ENCODE assay signal across 14 cellular contexts in genomic region chr11:7591992-7592391, GRCh38.
DNase-seq lines count a peak whose midpoint lies in the region; ATAC-seq, FAIRE-seq and TF ChIP-seq lines count a peak whose summit lies in the region.
"Had no signal": no experiment of that assay in that cellular context is flagged by ENCODE, and none has a peak within 500 bp of the region (broad histone marks: within the 10 kb centered on the region; RNA-seq: fewer than 3 reads in every experiment).

No MANE protein-coding gene starts in this region.

- BruUV-seq in GM12878 (replicated peaks; lab: Mats Ljungman, UMichigan), result no TSS peak

- no peak for TF ChIP-seq POLR2A in GM12878 (IDR thresholded peaks at IDR 0.05; ENCODE audit: low read depth, low read length)

- H3K4me1 ChIP-seq in GM12878 (ENCODE audit: control insufficient read depth, insufficient read depth, low read length) (peaks cover 15% of the 10 kb centered on the region), skeletal muscle tissue (ENCODE audit: control insufficient read depth in 3 of 3, insufficient read depth in 3 of 3, low read length in 3 of 3) (peaks cover 33 to 54% (median 39%) of the 10 kb centered on the region in 3 donors), colonic mucosa (peaks cover 7% of the 10 kb centered on the region)

- RAD21 ChIA-PET in GM12878 (lab: Charles Lee; ENCODE audit: unreplicated experiment), result no interaction called here

- DNase-seq in SIG-M5 treated with dmso at 0.1 percent for 504 hours (lab: John Stamatoyannopoulos, UW; ENCODE audit: unreplicated experiment), result peak; percentile 38
- no peak for DNase-seq in SIG-M5 (lab: John Stamatoyannopoulos, UW)
- no peak for DNase-seq in GM12878 (ENCODE audit: low read depth, low spot score)
- DNase-seq in colonic mucosa, result no peak
- no peak for DNase-seq in T-helper 1 cell
- DNase-seq: activated B cell treated with CpG ODN at 0.5 μM for 24 hours; CD4-positive, alpha-beta T cell; stimulated activated CD4-positive, alpha-beta T cell treated with anti-CD3 and anti-CD28 coated beads, Interleukin-4, amount 100 ng/mL, for 1 hour had no signal

- 47% methylated on average over 1 of the region's 1 CpG for WGBS in GM12878 (ENCODE audit: insufficient coverage, insufficient replicate concordance, low lambda C conversion rate, missing lambda C conversion rate)

- no peak for TF ChIP-seq RAD21 in GM12878 (IDR thresholded peaks at IDR 0.05; ENCODE audit: insufficient read depth, low read depth, low read length)

- TF ChIP-seq CTCF in GM12878 (IDR thresholded peaks at IDR 0.05 in 2 of 3, conservative IDR thresholded peaks at IDR 0.05 in 1 of 3; ENCODE audit: control insufficient read depth in 2 of 3, extremely low read depth in 1 of 3, insufficient read depth in 1 of 3, low read depth in 3 of 3, low read length in 3 of 3) (no peak), colonic mucosa (IDR thresholded peaks at IDR 0.05) (no peak)

- no peak overlapping the region for H3K4me2 ChIP-seq in GM12878 (ENCODE audit: control insufficient read depth, insufficient read depth)

- no peaks in the 10 kb centered on the region for H3K27me3 ChIP-seq in GM12878 (replicated peaks in 1 of 2; ENCODE audit: control insufficient read depth in 2 of 2, insufficient read depth in 2 of 2, low read length in 1 of 2)
- H3K27me3 ChIP-seq in skeletal muscle tissue (ENCODE audit: control insufficient read depth in 3 of 3, insufficient read depth in 3 of 3, low read length in 3 of 3), result no peaks in the 10 kb centered on the region
- no peaks in the 10 kb centered on the region for H3K27me3 ChIP-seq in colonic mucosa

- SMC1A ChIA-PET in GM12878 (lab: Charles Lee; ENCODE audit: uncharacterized antibody, unreplicated experiment), result interaction anchor here (1.3 to 1.9 kb wide), 2 partner anchors 10 to 31 kb away, joined by 3 to 6 read pairs; no protein-coding TSS in a partner anchor

- no peaks in the 10 kb centered on the region for H3K9me3 ChIP-seq in GM12878 (replicated peaks; ENCODE audit: control insufficient read depth, insufficient read depth, low read length)
- H3K9me3 ChIP-seq in skeletal muscle tissue (ENCODE audit: control insufficient read depth in 3 of 3, low read length in 3 of 3), result no peaks in the 10 kb centered on the region
- H3K9me3 ChIP-seq in colonic mucosa, result no peaks in the 10 kb centered on the region

- POLR2A ChIA-PET in GM12878 (lab: Charles Lee), result no interaction called here

- ATAC-seq in HG02852 (IDR thresholded peaks at IDR 0.05; ENCODE audit: unreplicated experiment) (peak; percentile 89), GM12878 (peak; percentile 85), GM18873 (IDR thresholded peaks at IDR 0.05; ENCODE audit: low FRiP score, unreplicated experiment) (no peak)

- FAIRE-seq in GM12878 (lab: Jason Lieb, UNC), result no peak
- FAIRE-seq: HTR-8/SVneo had no signal

- H3K36me3 ChIP-seq in GM12878 (ENCODE audit: control insufficient read depth in 2 of 2, insufficient read depth in 2 of 2, low read length in 1 of 2) (peaks cover 1 to 11% of the 10 kb centered on the region in 2 experiments), skeletal muscle tissue (ENCODE audit: control insufficient read depth in 3 of 3, insufficient read depth in 3 of 3, low read length in 3 of 3) (peaks cover 0 to under 1% (median 0%) of the 10 kb centered on the region in 3 donors), colonic mucosa (no peaks in the 10 kb centered on the region)

- intact Hi-C loops in GM12878 (cut with micrococcal nuclease; ENCODE audit: unreplicated experiment) (no loop called here), colonic mucosa (cut with DNase I) (no loop called here)

- no peak for TF ChIP-seq EP300 in GM12878 (IDR thresholded peaks at IDR 0.05; ENCODE audit: borderline replicate concordance in 1 of 2, control insufficient read depth in 1 of 2, low read depth in 2 of 2, low read length in 2 of 2)

- no peaks in the 10 kb centered on the region for H4K20me1 ChIP-seq in GM12878 (ENCODE audit: control insufficient read depth, insufficient read depth)

- no peak overlapping the region for H3K9ac ChIP-seq in GM12878 (ENCODE audit: control insufficient read depth, insufficient read depth, low read length)
- no peak overlapping the region for H3K9ac ChIP-seq in skeletal muscle tissue (ENCODE audit: low read depth in 1 of 3, low read length in 3 of 3)
- H3K9ac ChIP-seq in colonic mucosa (ENCODE audit: low read depth in 2 of 2, low read length in 2 of 2), result no peak overlapping the region

- H3K4me3 ChIP-seq in GM12878 (no peak overlapping the region), skeletal muscle tissue (ENCODE audit: low read length in 3 of 3) (no peak overlapping the region), colonic mucosa (no peak overlapping the region)
- H3K4me3 ChIP-seq: lung had no signal

- in situ Hi-C loops in GM12878 (cut with MboI), result no loop called here

- H3K79me2 ChIP-seq in GM12878 (ENCODE audit: control insufficient read depth, insufficient read depth, low read length), result peaks cover 3% of the 10 kb centered on the region; the same call in 1 of the 2 replicates

- H2AFZ ChIP-seq in GM12878 (ENCODE audit: control insufficient read depth, low read depth, low read length), result no peak overlapping the region

- H3K27ac ChIP-seq in GM12878 (ENCODE audit: control insufficient read depth, insufficient read depth), result no peak overlapping the region
- H3K27ac ChIP-seq in skeletal muscle tissue (ENCODE audit: low read depth, low read length), result peak overlapping the region; percentile 21
- H3K27ac ChIP-seq in colonic mucosa, result no peak overlapping the region
- H3K27ac ChIP-seq: 22Rv1 had no signal

- CTCF ChIA-PET in GM12878 (lab: Yijun Ruan, JAX), result interaction anchor here (0.6 to 0.7 kb wide), 2 partner anchors 11 to 105 kb away, joined by 3 read pairs; no protein-coding TSS in a partner anchor

TF ChIP-seq in GM12878, 131 proteins besides CTCF, POLR2A, EP300 and RAD21 (continues in another document):
- TF ChIP-seq SPI1 (IDR thresholded peaks at IDR 0.05; ENCODE audit: borderline replicate concordance, insufficient read depth, low read depth, low read length) (no peak), HCFC1 (IDR thresholded peaks at IDR 0.05; ENCODE audit: low read length) (no peak), IKZF2 (IDR thresholded peaks at IDR 0.05) (no peak), EED (IDR thresholded peaks at IDR 0.05; ENCODE audit: low read depth) (no peak), BMI1 (IDR thresholded peaks at IDR 0.05; ENCODE audit: borderline replicate concordance) (no peak), RUNX3 (IDR thresholded peaks at IDR 0.05; ENCODE audit: low read length) (no peak), CEBPZ (IDR thresholded peaks at IDR 0.05; ENCODE audit: low read depth, low read length) (no peak), NR2F1 (conservative IDR thresholded peaks at IDR 0.05) (no peak), YBX1 (IDR thresholded peaks at IDR 0.05) (no peak), PML (IDR thresholded peaks at IDR 0.05; ENCODE audit: low read length) (no peak), CHD1 (IDR thresholded peaks at IDR 0.05; ENCODE audit: low read depth, low read length) (no peak), ATF7 (IDR thresholded peaks at IDR 0.05; ENCODE audit: low read depth) (no peak)
- TF ChIP-seq, protein P1, sequence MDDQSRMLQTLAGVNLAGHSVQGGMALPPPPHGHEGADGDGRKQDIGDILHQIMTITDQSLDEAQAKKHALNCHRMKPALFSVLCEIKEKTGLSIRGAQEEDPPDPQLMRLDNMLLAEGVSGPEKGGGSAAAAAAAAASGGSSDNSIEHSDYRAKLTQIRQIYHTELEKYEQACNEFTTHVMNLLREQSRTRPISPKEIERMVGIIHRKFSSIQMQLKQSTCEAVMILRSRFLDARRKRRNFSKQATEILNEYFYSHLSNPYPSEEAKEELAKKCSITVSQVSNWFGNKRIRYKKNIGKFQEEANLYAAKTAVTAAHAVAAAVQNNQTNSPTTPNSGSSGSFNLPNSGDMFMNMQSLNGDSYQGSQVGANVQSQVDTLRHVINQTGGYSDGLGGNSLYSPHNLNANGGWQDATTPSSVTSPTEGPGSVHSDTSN (IDR thresholded peaks at IDR 0.05; ENCODE audit: insufficient replicate concordance, low read depth, low read length), result no peak
- TF ChIP-seq, protein P2, sequence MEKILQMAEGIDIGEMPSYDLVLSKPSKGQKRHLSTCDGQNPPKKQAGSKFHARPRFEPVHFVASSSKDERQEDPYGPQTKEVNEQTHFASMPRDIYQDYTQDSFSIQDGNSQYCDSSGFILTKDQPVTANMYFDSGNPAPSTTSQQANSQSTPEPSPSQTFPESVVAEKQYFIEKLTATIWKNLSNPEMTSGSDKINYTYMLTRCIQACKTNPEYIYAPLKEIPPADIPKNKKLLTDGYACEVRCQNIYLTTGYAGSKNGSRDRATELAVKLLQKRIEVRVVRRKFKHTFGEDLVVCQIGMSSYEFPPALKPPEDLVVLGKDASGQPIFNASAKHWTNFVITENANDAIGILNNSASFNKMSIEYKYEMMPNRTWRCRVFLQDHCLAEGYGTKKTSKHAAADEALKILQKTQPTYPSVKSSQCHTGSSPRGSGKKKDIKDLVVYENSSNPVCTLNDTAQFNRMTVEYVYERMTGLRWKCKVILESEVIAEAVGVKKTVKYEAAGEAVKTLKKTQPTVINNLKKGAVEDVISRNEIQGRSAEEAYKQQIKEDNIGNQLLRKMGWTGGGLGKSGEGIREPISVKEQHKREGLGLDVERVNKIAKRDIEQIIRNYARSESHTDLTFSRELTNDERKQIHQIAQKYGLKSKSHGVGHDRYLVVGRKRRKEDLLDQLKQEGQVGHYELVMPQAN (conservative IDR thresholded peaks at IDR 0.05), result no peak
